In the genomic region with DNA sequence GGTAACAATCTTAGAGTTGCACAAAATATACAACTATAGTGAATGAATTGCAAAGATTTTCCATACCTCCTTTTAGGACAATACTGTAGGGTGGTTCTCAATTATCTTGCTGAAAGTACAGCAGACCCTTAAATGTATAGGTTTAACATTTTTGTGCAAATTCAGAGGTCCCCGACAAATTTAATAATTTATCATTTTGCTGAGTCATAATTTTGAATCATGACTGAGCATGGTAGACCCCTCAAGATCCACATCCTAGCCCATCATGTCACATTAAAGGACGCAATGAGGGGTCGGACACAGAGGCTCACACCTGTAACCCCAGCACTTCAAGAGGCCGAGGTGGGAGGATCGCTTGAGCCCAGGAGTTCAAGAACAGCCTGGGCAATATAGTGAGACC, we compare ENCODE assay signal across 7 cellular contexts.
"Had no signal": no experiment of that assay in that cellular context is flagged by ENCODE, and none has a peak within 500 bp of the region (broad histone marks: within the 10 kb centered on the region; RNA-seq: fewer than 3 reads in every experiment).

No MANE protein-coding gene starts in this region.

- H3K27ac ChIP-seq: HL-60 had no signal

- FAIRE-seq: H54 had no signal

- DNase-seq: GOT3, H9, HCEC 1CT, Kasumi-1, KG1 had no signal
